2 cellular contexts compared by ENCODE assay signal in genomic region chr2:222942977-222943376, GRCh38.
TF ChIP-seq lines count a peak whose summit lies in the region.

No MANE protein-coding gene starts in this region.

TF ChIP-seq in WTC11, 78 proteins besides CTCF, POLR2A, EP300 and RAD21 (continued from another document):
- TF ChIP-seq AFF4 (CRISPR knock-in tag; IDR thresholded peaks at IDR 0.05; ENCODE audit: borderline replicate concordance) = no peak
- no peak for TF ChIP-seq ZNF138 (CRISPR knock-in tag; conservative IDR thresholded peaks at IDR 0.05)
- TF ChIP-seq IRF2 (CRISPR knock-in tag; IDR thresholded peaks at IDR 0.05; ENCODE audit: borderline replicate concordance, low read depth) = no peak
- TF ChIP-seq ZMAT4 (CRISPR knock-in tag; IDR thresholded peaks at IDR 0.05) = no peak
- TF ChIP-seq SMAD3 (CRISPR knock-in tag; IDR thresholded peaks at IDR 0.05; ENCODE audit: borderline replicate concordance) = no peak

TF ChIP-seq in GM23338, 12 proteins besides CTCF, POLR2A, EP300 and RAD21 (continued from another document):
- no peak for TF ChIP-seq ZNF462 (CRISPR knock-in tag; IDR thresholded peaks at IDR 0.05)
